8 cellular contexts compared by ENCODE assay signal in genomic region chr17:63919311-63919723, GRCh38. TPM values are rescaled to one million over a fixed set of nuclear protein-coding genes. Genes with fewer than 3 reads are reported as not detected.
DNase-seq lines count a peak whose midpoint lies in the region; ATAC-seq, FAIRE-seq and TF ChIP-seq lines count a peak whose summit lies in the region.

No MANE protein-coding gene starts in this region.

- no peak overlapping the region for H3K4me3 ChIP-seq in foreskin fibroblast (ENCODE audit: low read depth in 1 of 2, low read length in 2 of 2)

- DNase-seq in Right ventricle myocardium inferior (ENCODE audit: missing footprints), result no peak
- no peak for DNase-seq in cardiac septum (ENCODE audit: low spot score)
- DNase-seq in RPMI7951 (ENCODE audit: low read depth), result peak; percentile 51
- peak; percentile 65 for DNase-seq in activated T-helper 1 cell treated with anti-CD3 and anti-CD28 coated beads, Interleukin-12 subunit alpha, Interleukin-12 subunit beta, Interleukin-2, Interleukin-4 antibody, amounts not matched to agents 30 ng/mL and 10 ng/mL and 1 ng/mL, durations not matched to agents 14 hours and 24 hours and 36 hours (ENCODE audit: low spot score)
- DNase-seq in foreskin fibroblast, result peak; percentile 39 to 84
- peak in 7 of 10 donors; percentile 18 to 82 (median 44) for DNase-seq in posterior cingulate gyrus
- DNase-seq in urothelium cell line (ENCODE audit: low spot score), result peak; percentile 84

- intact Hi-C loops in Right ventricle myocardium inferior (cut with DNase I), result loop anchor here (1.0 to 2.0 kb wide), 3 partner anchors 27 to 105 kb away; no protein-coding TSS in a partner anchor
- intact Hi-C loops in cardiac septum (cut with DNase I), result loop anchor here (2.0 to 5.0 kb wide), 3 partner anchors 71 to 213 kb away; partner anchors contain the start of gene ERN1
- intact Hi-C loops in activated T-helper 1 cell treated with anti-CD3 and anti-CD28 coated beads, Interleukin-12 subunit alpha, Interleukin-12 subunit beta, Interleukin-2, Interleukin-4 antibody, amounts not matched to agents 30 ng/mL and 10 ng/mL and 1 ng/mL, durations not matched to agents 14 hours and 24 hours and 36 hours (cut with micrococcal nuclease), result loop anchor here (1.0 to 5.0 kb wide), 5 partner anchors 27 to 363 kb away; no protein-coding TSS in a partner anchor
- intact Hi-C loops in posterior cingulate gyrus (cut with DNase I), result loop anchor here (5.0 to 10.0 kb wide), 3 partner anchors 108 to 365 kb away; partner anchors contain the start of gene ERN1

- H3K4me1 Mint-ChIP-seq in activated T-helper 1 cell treated with anti-CD3 and anti-CD28 coated beads, Interleukin-12 subunit alpha, Interleukin-12 subunit beta, Interleukin-2, Interleukin-4 antibody, amounts not matched to agents 30 ng/mL and 10 ng/mL and 1 ng/mL, durations not matched to agents 14 hours and 24 hours and 36 hours (ENCODE audit: low read depth), result peaks cover 7% of the 10 kb centered on the region

- H3K27me3 Mint-ChIP-seq in activated T-helper 1 cell treated with anti-CD3 and anti-CD28 coated beads, Interleukin-12 subunit alpha, Interleukin-12 subunit beta, Interleukin-2, Interleukin-4 antibody, amounts not matched to agents 30 ng/mL and 10 ng/mL and 1 ng/mL, durations not matched to agents 14 hours and 24 hours and 36 hours (ENCODE audit: insufficient read depth), result peaks cover 8% of the 10 kb centered on the region

- H3K27ac Mint-ChIP-seq in activated T-helper 1 cell treated with anti-CD3 and anti-CD28 coated beads, Interleukin-12 subunit alpha, Interleukin-12 subunit beta, Interleukin-2, Interleukin-4 antibody, amounts not matched to agents 30 ng/mL and 10 ng/mL and 1 ng/mL, durations not matched to agents 14 hours and 24 hours and 36 hours, result no peak overlapping the region

- FAIRE-seq in urothelium cell line (lab: Jason Lieb, UNC), result no peak

- no peaks in the 10 kb centered on the region for H3K9me3 Mint-ChIP-seq in activated T-helper 1 cell treated with anti-CD3 and anti-CD28 coated beads, Interleukin-12 subunit alpha, Interleukin-12 subunit beta, Interleukin-2, Interleukin-4 antibody, amounts not matched to agents 30 ng/mL and 10 ng/mL and 1 ng/mL, durations not matched to agents 14 hours and 24 hours and 36 hours

- ATAC-seq in Right ventricle myocardium inferior, result peak; percentile 65
- peak; percentile 69 for ATAC-seq in HG03354 (IDR thresholded peaks at IDR 0.05; ENCODE audit: poor library complexity, severe bottlenecking, unreplicated experiment)

- no peak overlapping the region for H3K4me3 Mint-ChIP-seq in activated T-helper 1 cell treated with anti-CD3 and anti-CD28 coated beads, Interleukin-12 subunit alpha, Interleukin-12 subunit beta, Interleukin-2, Interleukin-4 antibody, amounts not matched to agents 30 ng/mL and 10 ng/mL and 1 ng/mL, durations not matched to agents 14 hours and 24 hours and 36 hours

- TF ChIP-seq CTCF in foreskin fibroblast (IDR thresholded peaks at IDR 0.05; ENCODE audit: low read depth, low read length), result peak; percentile 97

- no peaks in the 10 kb centered on the region for H3K36me3 Mint-ChIP-seq in activated T-helper 1 cell treated with anti-CD3 and anti-CD28 coated beads, Interleukin-12 subunit alpha, Interleukin-12 subunit beta, Interleukin-2, Interleukin-4 antibody, amounts not matched to agents 30 ng/mL and 10 ng/mL and 1 ng/mL, durations not matched to agents 14 hours and 24 hours and 36 hours (ENCODE audit: low read depth)

RNA-seq across cellular contexts. Expression of gene GH1, which starts 0.7 kb away (rescaled TPM):
- total RNA-seq in Right ventricle myocardium inferior (not detected), cardiac septum (not detected)
- not detected in 2 replicates for total RNA-seq in RPMI7951 (2014; rRNA removed; shearing (Covaris generic))
- total RNA-seq in activated T-helper 1 cell treated with anti-CD3 and anti-CD28 coated beads, Interleukin-12 subunit alpha, Interleukin-12 subunit beta, Interleukin-2, Interleukin-4 antibody, amounts not matched to agents 30 ng/mL and 10 ng/mL and 1 ng/mL, durations not matched to agents 14 hours and 24 hours and 36 hours, result not detected in 2 replicates

RNA-seq across cellular contexts. Expression of gene CSHL1, which starts 8.3 kb away (rescaled TPM):
- total RNA-seq in Right ventricle myocardium inferior (not detected), cardiac septum (not detected)
- not detected in 2 replicates for total RNA-seq in RPMI7951 (2014; rRNA removed; shearing (Covaris generic))
- not detected in 2 replicates for total RNA-seq in activated T-helper 1 cell treated with anti-CD3 and anti-CD28 coated beads, Interleukin-12 subunit alpha, Interleukin-12 subunit beta, Interleukin-2, Interleukin-4 antibody, amounts not matched to agents 30 ng/mL and 10 ng/mL and 1 ng/mL, durations not matched to agents 14 hours and 24 hours and 36 hours

RNA-seq across cellular contexts. Expression of gene CD79B, which starts 12.8 kb away (rescaled TPM):
- total RNA-seq in Right ventricle myocardium inferior, result 6.9 TPM
- total RNA-seq in cardiac septum, result 2.7 TPM
- 0.20 TPM in 1 of 2 replicates, not detected in the other for total RNA-seq in RPMI7951 (2014; rRNA removed; shearing (Covaris generic))
- 28.9 and 31.8 TPM in 2 replicates for total RNA-seq in activated T-helper 1 cell treated with anti-CD3 and anti-CD28 coated beads, Interleukin-12 subunit alpha, Interleukin-12 subunit beta, Interleukin-2, Interleukin-4 antibody, amounts not matched to agents 30 ng/mL and 10 ng/mL and 1 ng/mL, durations not matched to agents 14 hours and 24 hours and 36 hours

RNA-seq across cellular contexts. Expression of gene CSH1, which starts 22.9 kb away (rescaled TPM):
- total RNA-seq in Right ventricle myocardium inferior (not detected), cardiac septum (not detected)
- total RNA-seq in RPMI7951 (2014; rRNA removed; shearing (Covaris generic)), result not detected in 2 replicates
- total RNA-seq in activated T-helper 1 cell treated with anti-CD3 and anti-CD28 coated beads, Interleukin-12 subunit alpha, Interleukin-12 subunit beta, Interleukin-2, Interleukin-4 antibody, amounts not matched to agents 30 ng/mL and 10 ng/mL and 1 ng/mL, durations not matched to agents 14 hours and 24 hours and 36 hours, result not detected in 2 replicates

RNA-seq across cellular contexts. Expression of gene GH2, which starts 37.6 kb away (rescaled TPM):
- not detected for total RNA-seq in Right ventricle myocardium inferior
- total RNA-seq in cardiac septum, result not detected
- not detected in 2 replicates for total RNA-seq in RPMI7951 (2014; rRNA removed; shearing (Covaris generic))
- total RNA-seq in activated T-helper 1 cell treated with anti-CD3 and anti-CD28 coated beads, Interleukin-12 subunit alpha, Interleukin-12 subunit beta, Interleukin-2, Interleukin-4 antibody, amounts not matched to agents 30 ng/mL and 10 ng/mL and 1 ng/mL, durations not matched to agents 14 hours and 24 hours and 36 hours, result not detected in 2 replicates

Comparison
In these comparisons a context has a peak if more than half of its experiments do, and no peak if none do; other contexts are left out.
1. DNase-seq: peak in RPMI7951 (single experiment), activated T-helper 1 cell treated with anti-CD3 and anti-CD28 coated beads, Interleukin-12 subunit alpha, Interleukin-12 subunit beta, Interleukin-2, Interleukin-4 antibody, amounts not matched to agents 30 ng/mL and 10 ng/mL and 1 ng/mL, durations not matched to agents 14 hours and 24 hours and 36 hours (single experiment), foreskin fibroblast (2 of 2), posterior cingulate gyrus (7 of 10) and urothelium cell line (single experiment); none in Right ventricle myocardium inferior (single experiment) and cardiac septum (single experiment).